In genomic region chr17:69880591-69881112, GRCh38 we compare ENCODE assay signal across 9 cellular contexts.
"Had no signal": no experiment of that assay in that cellular context is flagged by ENCODE, and none has a peak within 500 bp of the region (broad histone marks: within the 10 kb centered on the region; RNA-seq: fewer than 3 reads in every experiment).

No MANE protein-coding gene starts in this region.

- ATAC-seq: HCT116 had no signal

- H3K4me3 ChIP-seq: GM23248, HAP-1 had no signal

- H3K9me3 ChIP-seq: HAP-1 had no signal

- H3K27ac Mint-ChIP-seq: HFFc6, IgD-negative memory B cell had no signal

- H3K4me1 ChIP-seq: HAP-1 had no signal

- DNase-seq: GM23248, GOT3, H7, HFFc6, KG1 had no signal

- H3K4me3 Mint-ChIP-seq: HFFc6, IgD-negative memory B cell had no signal

- H3K9me3 Mint-ChIP-seq: HFFc6 had no signal

- H3K4me1 Mint-ChIP-seq: IgD-negative memory B cell had no signal

- H2AFZ ChIP-seq: GM23248 had no signal

- H3K36me3 ChIP-seq: HAP-1 had no signal

- H3K9ac ChIP-seq: GM23248 had no signal

- H3K36me3 Mint-ChIP-seq: IgD-negative memory B cell had no signal

- FAIRE-seq: HTR-8/SVneo had no signal

- H3K27ac ChIP-seq: GM23248 had no signal

- H3K27me3 Mint-ChIP-seq: IgD-negative memory B cell had no signal
